Comparison of ENCODE assay signal across 11 cellular contexts in the genomic region with DNA sequence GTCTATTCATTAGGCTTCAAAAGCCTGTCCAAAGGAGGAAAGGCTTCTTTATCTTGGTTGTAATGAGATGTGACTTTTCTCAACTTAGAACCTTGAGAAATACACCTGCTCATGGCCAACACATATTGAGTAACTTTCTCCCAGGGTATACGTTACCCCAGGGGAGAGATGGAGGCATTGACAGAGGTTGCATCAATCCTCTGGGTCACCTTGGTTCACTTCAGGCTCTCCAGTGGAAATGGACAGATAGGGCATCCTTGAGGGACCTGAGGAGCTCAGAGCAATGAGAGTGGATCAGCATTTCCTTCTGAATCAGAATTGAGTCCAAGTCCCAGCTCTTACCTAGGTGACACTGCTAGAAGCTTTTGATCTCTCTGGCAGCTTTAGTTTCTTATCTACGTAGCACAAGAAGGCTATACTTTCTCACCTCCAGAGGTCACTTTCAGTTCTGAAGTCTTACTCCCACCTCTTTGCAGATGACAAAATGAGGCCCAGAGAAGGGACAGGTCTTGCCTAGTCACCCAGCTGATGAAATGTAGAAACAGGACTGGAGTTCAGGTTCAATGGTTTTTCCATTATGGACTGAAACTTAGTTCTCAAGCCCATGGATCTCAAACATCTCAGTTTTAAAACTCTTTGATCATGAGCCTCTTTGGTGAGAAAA. TPM values are rescaled to one million over a fixed set of nuclear protein-coding genes. Genes with fewer than 3 reads are reported as not detected.
DNase-seq lines count a peak whose midpoint lies in the region; ATAC-seq and TF ChIP-seq lines count a peak whose summit lies in the region.
"Had no signal": no experiment of that assay in that cellular context is flagged by ENCODE, and none has a peak within 500 bp of the region (broad histone marks: within the 10 kb centered on the region; RNA-seq: fewer than 3 reads in every experiment).

No MANE protein-coding gene starts in this region.

- CTCF ChIA-PET in Panc1 (lab: Charles Lee) = interaction anchor here (0.6 kb wide), 1 partner anchor 111 kb away, joined by 3 read pairs; no protein-coding TSS in a partner anchor

- POLR2A ChIA-PET in Panc1 (lab: Charles Lee) = no interaction called here

- in situ Hi-C loops in GM13977 (cut with MboI; ENCODE audit: low pct_unique_long_range_greater_than_20kb, low sequenced_read_pairs, unreplicated experiment) = no loop called here
- in situ Hi-C loops in Panc1 (cut with HindIII; ENCODE audit: low pct_unique_long_range_greater_than_20kb, low sequenced_read_pairs) = no loop called here

- intact Hi-C loops in Panc1 (cut with micrococcal nuclease; ENCODE audit: unreplicated experiment) = no loop called here

- H3K4me1 ChIP-seq in Panc1 (ENCODE audit: control insufficient read depth, insufficient read depth, low read length) = no peaks in the 10 kb centered on the region

- TF ChIP-seq CTCF in GM13977 (IDR thresholded peaks at IDR 0.05; ENCODE audit: extremely low read depth, insufficient read depth, missing control alignments) = peak; percentile 44
- peak; percentile 12; the same call in 1 of the 2 replicates for TF ChIP-seq CTCF in Panc1 (IDR thresholded peaks at IDR 0.05)

- H3K9me3 ChIP-seq in Panc1 (ENCODE audit: control insufficient read depth, insufficient read depth, low read depth, low read length) = no peaks in the 10 kb centered on the region

- H3K27ac ChIP-seq in Panc1 (ENCODE audit: low read length) = no peak overlapping the region

- DNase-seq in GM13977 (ENCODE audit: low spot score) (peak; percentile 50), Panc1 (ENCODE audit: low read depth, low spot score) (no peak), AG20443 (ENCODE audit: low spot score) (no peak), mucosa of gallbladder (ENCODE audit: low spot score) (no peak), NCI-H146 treated with DMSO at 0.1 percent for 48 hours (lab: John Stamatoyannopoulos, UW; ENCODE audit: unreplicated experiment) (no peak), T-helper 9 cell (no peak)
- DNase-seq: Calu3, GOT3 had no signal

- no TSS peak for BruUV-seq in Panc1 (replicated peaks; lab: Mats Ljungman, UMichigan)

- no peaks in the 10 kb centered on the region for H3K27me3 ChIP-seq in Panc1 (ENCODE audit: control insufficient read depth, insufficient read depth, low read length)

- no peak overlapping the region for H3K4me3 ChIP-seq in Panc1 (ENCODE audit: low read depth in 2 of 2, low read length in 2 of 2)

- H3K36me3 ChIP-seq in Panc1 (ENCODE audit: control insufficient read depth, insufficient read depth, low read length) = no peaks in the 10 kb centered on the region

- ATAC-seq in GM19351 (IDR thresholded peaks at IDR 0.05; ENCODE audit: unreplicated experiment) (peak; percentile 99), HG02885 (IDR thresholded peaks at IDR 0.05; ENCODE audit: poor library complexity, unreplicated experiment) (peak; percentile 99), Panc1 (no peak)
- ATAC-seq: sciatic nerve had no signal

RNA-seq across cellular contexts. Expression of gene PANK1, which starts 35.2 kb away (rescaled TPM):
- total RNA-seq in Panc1 (2021; ENCODE audit: unreplicated experiment) (11.0 TPM), mucosa of gallbladder (18.2 TPM)
- polyA plus RNA-seq in Panc1 (2012; ENCODE audit: insufficient read length) = 4.7 TPM
